Comparison of ENCODE assay signal across 31 cellular contexts in the genomic region with DNA sequence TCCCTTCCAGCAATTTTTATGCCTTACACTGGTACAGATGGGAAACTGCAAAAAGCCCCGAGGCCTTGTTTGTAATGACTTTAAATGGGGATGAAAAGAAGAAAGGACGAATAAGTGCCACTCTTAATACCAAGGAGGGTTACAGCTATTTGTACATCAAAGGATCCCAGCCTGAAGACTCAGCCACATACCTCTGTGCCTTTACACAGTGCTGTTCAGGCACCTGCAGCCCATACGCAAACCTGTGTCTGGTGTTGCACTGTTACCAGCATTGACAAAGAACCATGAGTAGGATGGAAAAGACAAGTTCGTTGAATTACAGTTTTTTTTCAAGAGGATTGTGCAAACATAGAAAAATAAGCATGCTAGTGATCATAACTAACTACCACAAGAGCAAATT.
DNase-seq lines count a peak whose midpoint lies in the region; ATAC-seq, FAIRE-seq and TF ChIP-seq lines count a peak whose summit lies in the region.
"Had no signal": no experiment of that assay in that cellular context is flagged by ENCODE, and none has a peak within 500 bp of the region (broad histone marks: within the 10 kb centered on the region; RNA-seq: fewer than 3 reads in every experiment).

No MANE protein-coding gene starts in this region.

- H2AFZ ChIP-seq in GM23338: peak overlapping the region; percentile 15; the same call in 1 of the 2 replicates

- H3K36me3 Mint-ChIP-seq in activated T-cell treated with anti-CD3 and anti-CD28 coated beads, Interleukin-2, amount 50 U/mL, for 72 hours (ENCODE audit: insufficient read depth in 2 of 2): no peaks in the 10 kb centered on the region
- no peaks in the 10 kb centered on the region for H3K36me3 Mint-ChIP-seq in GM23338 (ENCODE audit: low read depth)
- no peaks in the 10 kb centered on the region for H3K36me3 Mint-ChIP-seq in activated T-helper 17 cell treated with anti-CD3 and anti-CD28 coated beads, Interleukin-2, amount 50 U/mL, for 72 hours (ENCODE audit: low read depth)
- H3K36me3 Mint-ChIP-seq in stimulated activated effector memory CD8-positive, alpha-beta T cell treated with anti-CD3 and anti-CD28 coated beads, Interleukin-12 subunit alpha, Interleukin-12 subunit beta, amount 100 ng/mL, for 72 hours: no peaks in the 10 kb centered on the region

- H3K4me3 Mint-ChIP-seq in activated T-cell treated with anti-CD3 and anti-CD28 coated beads, Interleukin-2, amount 50 U/mL, for 72 hours: peak overlapping the region; percentile 52 to 83
- no peak overlapping the region for H3K4me3 Mint-ChIP-seq in GM23338
- peak overlapping the region; percentile 53 for H3K4me3 Mint-ChIP-seq in activated T-helper 17 cell treated with anti-CD3 and anti-CD28 coated beads, Interleukin-2, amount 50 U/mL, for 72 hours
- H3K4me3 Mint-ChIP-seq in stimulated activated effector memory CD8-positive, alpha-beta T cell treated with anti-CD3 and anti-CD28 coated beads, Interleukin-12 subunit alpha, Interleukin-12 subunit beta, amount 100 ng/mL, for 72 hours: peak overlapping the region; percentile 34
- H3K4me3 Mint-ChIP-seq: endodermal cell, nephron had no signal

- ATAC-seq in activated T-cell treated with anti-CD3 and anti-CD28 coated beads, Interleukin-2, amount 50 U/mL, for 72 hours (replicated peaks in 1 of 2): no peak
- no peak for ATAC-seq in GM23338
- ATAC-seq in activated T-helper 17 cell treated with anti-CD3 and anti-CD28 coated beads, Interleukin-2, amount 50 U/mL, for 72 hours (replicated peaks): no peak
- ATAC-seq in stimulated activated effector memory CD8-positive, alpha-beta T cell treated with anti-CD3 and anti-CD28 coated beads, Interleukin-12 subunit alpha, Interleukin-12 subunit beta, amount 100 ng/mL, for 72 hours: no peak
- ATAC-seq: esophagus mucosa, lower lobe of right lung had no signal

- H3K9me2 ChIP-seq in GM23338 (ENCODE audit: insufficient read depth): no peaks in the 10 kb centered on the region

- H3K4me1 ChIP-seq in GM23338 (ENCODE audit: insufficient read depth): no peaks in the 10 kb centered on the region
- H3K4me1 ChIP-seq: BLaER1, HAP-1, lower lobe of right lung, transverse colon had no signal

- no peaks in the 10 kb centered on the region for H3K27me3 ChIP-seq in GM23338 (ENCODE audit: insufficient read depth)
- H3K27me3 ChIP-seq: BLaER1, cardiac muscle cell, transverse colon had no signal

- no peaks in the 10 kb centered on the region for H3K27me3 Mint-ChIP-seq in activated T-cell treated with anti-CD3 and anti-CD28 coated beads, Interleukin-2, amount 50 U/mL, for 72 hours (ENCODE audit: low read depth)
- H3K27me3 Mint-ChIP-seq in GM23338 (ENCODE audit: insufficient read depth, low read depth, poor library complexity): no peaks in the 10 kb centered on the region
- no peaks in the 10 kb centered on the region for H3K27me3 Mint-ChIP-seq in activated T-helper 17 cell treated with anti-CD3 and anti-CD28 coated beads, Interleukin-2, amount 50 U/mL, for 72 hours

- H3K4me3 ChIP-seq in GM23338: no peak overlapping the region
- H3K4me3 ChIP-seq: BLaER1, cardiac muscle cell, coronary artery, HAP-1, lower lobe of right lung, transverse colon had no signal

- H3K9me3 Mint-ChIP-seq in activated T-cell treated with anti-CD3 and anti-CD28 coated beads, Interleukin-2, amount 50 U/mL, for 72 hours: no peaks in the 10 kb centered on the region
- no peaks in the 10 kb centered on the region for H3K9me3 Mint-ChIP-seq in GM23338
- no peaks in the 10 kb centered on the region for H3K9me3 Mint-ChIP-seq in activated T-helper 17 cell treated with anti-CD3 and anti-CD28 coated beads, Interleukin-2, amount 50 U/mL, for 72 hours
- H3K9me3 Mint-ChIP-seq in stimulated activated effector memory CD8-positive, alpha-beta T cell treated with anti-CD3 and anti-CD28 coated beads, Interleukin-12 subunit alpha, Interleukin-12 subunit beta, amount 100 ng/mL, for 72 hours: no peaks in the 10 kb centered on the region
- H3K9me3 Mint-ChIP-seq: endodermal cell, nephron had no signal

- TF ChIP-seq POLR2A in GM12892 (IDR thresholded peaks at IDR 0.05; ENCODE audit: low read depth, low read length): no peak

- DNase-seq in activated T-cell treated with anti-CD3 and anti-CD28 coated beads, Interleukin-2, amount 50 U/mL, for 72 hours: no peak
- DNase-seq in activated T-cell treated with anti-CD3 and anti-CD28 coated beads for 4 hours: no peak
- no peak for DNase-seq in GM23338 (ENCODE audit: low spot score)
- no peak for DNase-seq in stimulated activated effector memory CD8-positive, alpha-beta T cell treated with anti-CD3 and anti-CD28 coated beads, Interleukin-12 subunit alpha, Interleukin-12 subunit beta, amount 100 ng/mL, for 72 hours (ENCODE audit: low spot score in 2 of 2)
- no peak for DNase-seq in GM12892 (ENCODE audit: insufficient read length)
- no peak for DNase-seq in medulla oblongata (ENCODE audit: extremely low spot score)
- DNase-seq: activated CD4-positive, CD25-positive, alpha-beta regulatory T cell; activated effector memory CD4-positive, alpha-beta T cell treated with anti-CD3 and anti-CD28 coated beads, Interleukin-2, amount 50 U/mL, for 16 hours; anterior cingulate cortex; DND-41; endodermal cell; foreskin fibroblast; head of caudate nucleus; KBM-7; kidney glomerular epithelial cell; lower lobe of right lung; NCI-H1417 treated with DMSO at 0.1 percent for 48 hours; NCI-H2081; NCI-H226; NCI-H69; SIG-M5; transverse colon had no signal

- FAIRE-seq in GM12892 (lab: Jason Lieb, UNC): no peak
- FAIRE-seq: HTR-8/SVneo, RCC 7860 had no signal

- H3K27ac ChIP-seq in GM23338 (ENCODE audit: low read depth): no peak overlapping the region
- H3K27ac ChIP-seq: BLaER1, cardiac muscle cell, coronary artery, lower lobe of right lung, transverse colon had no signal

- peaks cover 14% of the 10 kb centered on the region for H3K4me1 Mint-ChIP-seq in activated T-cell treated with anti-CD3 and anti-CD28 coated beads, Interleukin-2, amount 50 U/mL, for 72 hours (ENCODE audit: low read depth)
- H3K4me1 Mint-ChIP-seq in GM23338: no peaks in the 10 kb centered on the region
- H3K4me1 Mint-ChIP-seq in activated T-helper 17 cell treated with anti-CD3 and anti-CD28 coated beads, Interleukin-2, amount 50 U/mL, for 72 hours: no peaks in the 10 kb centered on the region
- no peaks in the 10 kb centered on the region for H3K4me1 Mint-ChIP-seq in stimulated activated effector memory CD8-positive, alpha-beta T cell treated with anti-CD3 and anti-CD28 coated beads, Interleukin-12 subunit alpha, Interleukin-12 subunit beta, amount 100 ng/mL, for 72 hours
- H3K4me1 Mint-ChIP-seq: endodermal cell, nephron had no signal

- no peaks in the 10 kb centered on the region for H3K36me3 ChIP-seq in GM23338 (ENCODE audit: insufficient read depth)
- H3K36me3 ChIP-seq: BLaER1, cardiac muscle cell, HAP-1, lower lobe of right lung, transverse colon had no signal

- H4K20me1 ChIP-seq in GM23338 (replicated peaks; ENCODE audit: insufficient read depth): no peaks in the 10 kb centered on the region
- H4K20me1 ChIP-seq: BLaER1 had no signal

- H3F3A ChIP-seq in GM23338 (replicated peaks; ENCODE audit: low read depth): no peaks in the 10 kb centered on the region

- TF ChIP-seq CTCF in GM23338 (conservative IDR thresholded peaks at IDR 0.05; ENCODE audit: low read depth in 2 of 2): no peak

- peak overlapping the region; percentile 86 for H3K27ac Mint-ChIP-seq in activated T-cell treated with anti-CD3 and anti-CD28 coated beads, Interleukin-2, amount 50 U/mL, for 72 hours
- no peak overlapping the region for H3K27ac Mint-ChIP-seq in GM23338
- H3K27ac Mint-ChIP-seq in activated T-helper 17 cell treated with anti-CD3 and anti-CD28 coated beads, Interleukin-2, amount 50 U/mL, for 72 hours: peak overlapping the region; percentile 20
- H3K27ac Mint-ChIP-seq in stimulated activated effector memory CD8-positive, alpha-beta T cell treated with anti-CD3 and anti-CD28 coated beads, Interleukin-12 subunit alpha, Interleukin-12 subunit beta, amount 100 ng/mL, for 72 hours: no peak overlapping the region
- H3K27ac Mint-ChIP-seq: endodermal cell, nephron had no signal

- no peaks in the 10 kb centered on the region for H3K79me2 ChIP-seq in GM23338 (replicated peaks; ENCODE audit: insufficient read depth)

- no peak overlapping the region for H3K4me2 ChIP-seq in GM23338
- H3K4me2 ChIP-seq: BLaER1 had no signal

TF ChIP-seq in GM23338, 12 proteins besides CTCF, POLR2A, EP300 and RAD21 (continues in another document):
- TF ChIP-seq, protein P1, sequence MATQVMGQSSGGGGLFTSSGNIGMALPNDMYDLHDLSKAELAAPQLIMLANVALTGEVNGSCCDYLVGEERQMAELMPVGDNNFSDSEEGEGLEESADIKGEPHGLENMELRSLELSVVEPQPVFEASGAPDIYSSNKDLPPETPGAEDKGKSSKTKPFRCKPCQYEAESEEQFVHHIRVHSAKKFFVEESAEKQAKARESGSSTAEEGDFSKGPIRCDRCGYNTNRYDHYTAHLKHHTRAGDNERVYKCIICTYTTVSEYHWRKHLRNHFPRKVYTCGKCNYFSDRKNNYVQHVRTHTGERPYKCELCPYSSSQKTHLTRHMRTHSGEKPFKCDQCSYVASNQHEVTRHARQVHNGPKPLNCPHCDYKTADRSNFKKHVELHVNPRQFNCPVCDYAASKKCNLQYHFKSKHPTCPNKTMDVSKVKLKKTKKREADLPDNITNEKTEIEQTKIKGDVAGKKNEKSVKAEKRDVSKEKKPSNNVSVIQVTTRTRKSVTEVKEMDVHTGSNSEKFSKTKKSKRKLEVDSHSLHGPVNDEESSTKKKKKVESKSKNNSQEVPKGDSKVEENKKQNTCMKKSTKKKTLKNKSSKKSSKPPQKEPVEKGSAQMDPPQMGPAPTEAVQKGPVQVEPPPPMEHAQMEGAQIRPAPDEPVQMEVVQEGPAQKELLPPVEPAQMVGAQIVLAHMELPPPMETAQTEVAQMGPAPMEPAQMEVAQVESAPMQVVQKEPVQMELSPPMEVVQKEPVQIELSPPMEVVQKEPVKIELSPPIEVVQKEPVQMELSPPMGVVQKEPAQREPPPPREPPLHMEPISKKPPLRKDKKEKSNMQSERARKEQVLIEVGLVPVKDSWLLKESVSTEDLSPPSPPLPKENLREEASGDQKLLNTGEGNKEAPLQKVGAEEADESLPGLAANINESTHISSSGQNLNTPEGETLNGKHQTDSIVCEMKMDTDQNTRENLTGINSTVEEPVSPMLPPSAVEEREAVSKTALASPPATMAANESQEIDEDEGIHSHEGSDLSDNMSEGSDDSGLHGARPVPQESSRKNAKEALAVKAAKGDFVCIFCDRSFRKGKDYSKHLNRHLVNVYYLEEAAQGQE (IDR thresholded peaks at IDR 0.05; ENCODE audit: unreplicated experiment): no peak
- TF ChIP-seq EZH2 (IDR thresholded peaks at IDR 0.05; ENCODE audit: low read depth, unreplicated experiment): no peak
- TF ChIP-seq NANOG (IDR thresholded peaks at IDR 0.05; ENCODE audit: borderline replicate concordance): no peak

Comparison
In these comparisons a context has a peak if more than half of its experiments do, and no peak if none do; other contexts are left out.
1. H3K27ac Mint-ChIP-seq: peak in activated T-cell treated with anti-CD3 and anti-CD28 coated beads, Interleukin-2, amount 50 U/mL, for 72 hours (single experiment) and activated T-helper 17 cell treated with anti-CD3 and anti-CD28 coated beads, Interleukin-2, amount 50 U/mL, for 72 hours (single experiment); none in GM23338 (single experiment) and stimulated activated effector memory CD8-positive, alpha-beta T cell treated with anti-CD3 and anti-CD28 coated beads, Interleukin-12 subunit alpha, Interleukin-12 subunit beta, amount 100 ng/mL, for 72 hours (single experiment).